In genomic region chr7:25964483-25964961, GRCh38 we compare ENCODE assay signal across 1 cellular context.
A peak's percentile ranks its signal among the peaks of the same experiment; 100 is the strongest.
TF ChIP-seq lines count a peak whose summit lies in the region.

No MANE protein-coding gene starts in this region.

TF ChIP-seq in GM12878, 131 proteins besides CTCF, POLR2A, EP300 and RAD21 (continued from another document and continues in another):
- TF ChIP-seq, protein P1, sequence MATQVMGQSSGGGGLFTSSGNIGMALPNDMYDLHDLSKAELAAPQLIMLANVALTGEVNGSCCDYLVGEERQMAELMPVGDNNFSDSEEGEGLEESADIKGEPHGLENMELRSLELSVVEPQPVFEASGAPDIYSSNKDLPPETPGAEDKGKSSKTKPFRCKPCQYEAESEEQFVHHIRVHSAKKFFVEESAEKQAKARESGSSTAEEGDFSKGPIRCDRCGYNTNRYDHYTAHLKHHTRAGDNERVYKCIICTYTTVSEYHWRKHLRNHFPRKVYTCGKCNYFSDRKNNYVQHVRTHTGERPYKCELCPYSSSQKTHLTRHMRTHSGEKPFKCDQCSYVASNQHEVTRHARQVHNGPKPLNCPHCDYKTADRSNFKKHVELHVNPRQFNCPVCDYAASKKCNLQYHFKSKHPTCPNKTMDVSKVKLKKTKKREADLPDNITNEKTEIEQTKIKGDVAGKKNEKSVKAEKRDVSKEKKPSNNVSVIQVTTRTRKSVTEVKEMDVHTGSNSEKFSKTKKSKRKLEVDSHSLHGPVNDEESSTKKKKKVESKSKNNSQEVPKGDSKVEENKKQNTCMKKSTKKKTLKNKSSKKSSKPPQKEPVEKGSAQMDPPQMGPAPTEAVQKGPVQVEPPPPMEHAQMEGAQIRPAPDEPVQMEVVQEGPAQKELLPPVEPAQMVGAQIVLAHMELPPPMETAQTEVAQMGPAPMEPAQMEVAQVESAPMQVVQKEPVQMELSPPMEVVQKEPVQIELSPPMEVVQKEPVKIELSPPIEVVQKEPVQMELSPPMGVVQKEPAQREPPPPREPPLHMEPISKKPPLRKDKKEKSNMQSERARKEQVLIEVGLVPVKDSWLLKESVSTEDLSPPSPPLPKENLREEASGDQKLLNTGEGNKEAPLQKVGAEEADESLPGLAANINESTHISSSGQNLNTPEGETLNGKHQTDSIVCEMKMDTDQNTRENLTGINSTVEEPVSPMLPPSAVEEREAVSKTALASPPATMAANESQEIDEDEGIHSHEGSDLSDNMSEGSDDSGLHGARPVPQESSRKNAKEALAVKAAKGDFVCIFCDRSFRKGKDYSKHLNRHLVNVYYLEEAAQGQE (IDR thresholded peaks at IDR 0.05; ENCODE audit: low read depth, low read length): no peak
- no peak for TF ChIP-seq PAX5 (IDR thresholded peaks at IDR 0.05; ENCODE audit: borderline replicate concordance, low read depth, low read length)
- 0 out of 2 replicates have a peak, but pooled peaks have one; percentile 74 for TF ChIP-seq ASH2L (IDR thresholded peaks at IDR 0.05; ENCODE audit: borderline replicate concordance, low read depth)
- no peak for TF ChIP-seq CEBPB (IDR thresholded peaks at IDR 0.05; ENCODE audit: borderline replicate concordance in 1 of 2, low read depth in 2 of 2, low read length in 2 of 2)
- TF ChIP-seq SIX5 (IDR thresholded peaks at IDR 0.05; ENCODE audit: low read depth, low read length, severe bottlenecking): no peak
- peak; percentile 79; the same call in 1 of the 2 replicates for TF ChIP-seq NBN (IDR thresholded peaks at IDR 0.05)
- TF ChIP-seq CBX3 (IDR thresholded peaks at IDR 0.05; ENCODE audit: borderline replicate concordance, low read depth): no peak
- TF ChIP-seq MXI1 (IDR thresholded peaks at IDR 0.05; ENCODE audit: low read depth, low read length): no peak; the same call in 1 of the 2 replicates
- TF ChIP-seq TCF3 (IDR thresholded peaks at IDR 0.05; ENCODE audit: borderline replicate concordance, insufficient read depth, low read depth, low read length): no peak
- 0 out of 2 replicates have a peak, but pooled peaks have one; percentile 48 for TF ChIP-seq ZNF687 (IDR thresholded peaks at IDR 0.05)
- TF ChIP-seq YY1 (IDR thresholded peaks at IDR 0.05; ENCODE audit: low read depth, low read length): no peak
- peak; percentile 65 for TF ChIP-seq MEF2B (IDR thresholded peaks at IDR 0.05; ENCODE audit: partially characterized antibody, poor library complexity, severe bottlenecking)
- TF ChIP-seq CEBPZ (IDR thresholded peaks at IDR 0.05; ENCODE audit: low read depth, low read length): no peak
- TF ChIP-seq SIN3A (IDR thresholded peaks at IDR 0.05; ENCODE audit: low read depth, low read length): no peak
- TF ChIP-seq, protein P2, sequence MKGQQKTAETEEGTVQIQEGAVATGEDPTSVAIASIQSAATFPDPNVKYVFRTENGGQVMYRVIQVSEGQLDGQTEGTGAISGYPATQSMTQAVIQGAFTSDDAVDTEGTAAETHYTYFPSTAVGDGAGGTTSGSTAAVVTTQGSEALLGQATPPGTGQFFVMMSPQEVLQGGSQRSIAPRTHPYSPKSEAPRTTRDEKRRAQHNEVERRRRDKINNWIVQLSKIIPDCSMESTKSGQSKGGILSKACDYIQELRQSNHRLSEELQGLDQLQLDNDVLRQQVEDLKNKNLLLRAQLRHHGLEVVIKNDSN (IDR thresholded peaks at IDR 0.05; ENCODE audit: borderline replicate concordance, extremely low read length, insufficient read depth, low read depth, low read length): no peak
- TF ChIP-seq SPI1 (IDR thresholded peaks at IDR 0.05; ENCODE audit: borderline replicate concordance, insufficient read depth, low read depth, low read length): no peak
- TF ChIP-seq KDM1A (IDR thresholded peaks at IDR 0.05; ENCODE audit: borderline replicate concordance): no peak
- TF ChIP-seq TAF1 (IDR thresholded peaks at IDR 0.05; ENCODE audit: borderline replicate concordance, low read depth, low read length): 0 out of 2 replicates have a peak, but pooled peaks have one; percentile 29
- no peak for TF ChIP-seq RB1 (IDR thresholded peaks at IDR 0.05; ENCODE audit: borderline replicate concordance)
- no peak for TF ChIP-seq CHD4 (IDR thresholded peaks at IDR 0.05)
- TF ChIP-seq CBFB (IDR thresholded peaks at IDR 0.05; ENCODE audit: low read depth): no peak
- TF ChIP-seq NR2F1 (conservative IDR thresholded peaks at IDR 0.05): no peak
- TF ChIP-seq STAT1 (conservative IDR thresholded peaks at IDR 0.05): no peak
- peak; percentile 93 for TF ChIP-seq MEF2A (IDR thresholded peaks at IDR 0.05; ENCODE audit: insufficient read depth, low read depth, low read length)
- TF ChIP-seq BHLHE40 (IDR thresholded peaks at IDR 0.05; ENCODE audit: borderline replicate concordance in 1 of 2, low read depth in 2 of 2, low read length in 1 of 2): peak; percentile 13 to 66; a peak in 3 of 4 replicates
- peak; percentile 93 for TF ChIP-seq RELB (IDR thresholded peaks at IDR 0.05; ENCODE audit: low read depth)
- TF ChIP-seq TARDBP (IDR thresholded peaks at IDR 0.05; ENCODE audit: borderline replicate concordance): no peak
- TF ChIP-seq, protein P3, sequence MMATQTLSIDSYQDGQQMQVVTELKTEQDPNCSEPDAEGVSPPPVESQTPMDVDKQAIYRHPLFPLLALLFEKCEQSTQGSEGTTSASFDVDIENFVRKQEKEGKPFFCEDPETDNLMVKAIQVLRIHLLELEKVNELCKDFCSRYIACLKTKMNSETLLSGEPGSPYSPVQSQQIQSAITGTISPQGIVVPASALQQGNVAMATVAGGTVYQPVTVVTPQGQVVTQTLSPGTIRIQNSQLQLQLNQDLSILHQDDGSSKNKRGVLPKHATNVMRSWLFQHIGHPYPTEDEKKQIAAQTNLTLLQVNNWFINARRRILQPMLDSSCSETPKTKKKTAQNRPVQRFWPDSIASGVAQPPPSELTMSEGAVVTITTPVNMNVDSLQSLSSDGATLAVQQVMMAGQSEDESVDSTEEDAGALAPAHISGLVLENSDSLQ (IDR thresholded peaks at IDR 0.05): peak; percentile 51; the same call in 1 of the 2 replicates
- TF ChIP-seq, protein P4, sequence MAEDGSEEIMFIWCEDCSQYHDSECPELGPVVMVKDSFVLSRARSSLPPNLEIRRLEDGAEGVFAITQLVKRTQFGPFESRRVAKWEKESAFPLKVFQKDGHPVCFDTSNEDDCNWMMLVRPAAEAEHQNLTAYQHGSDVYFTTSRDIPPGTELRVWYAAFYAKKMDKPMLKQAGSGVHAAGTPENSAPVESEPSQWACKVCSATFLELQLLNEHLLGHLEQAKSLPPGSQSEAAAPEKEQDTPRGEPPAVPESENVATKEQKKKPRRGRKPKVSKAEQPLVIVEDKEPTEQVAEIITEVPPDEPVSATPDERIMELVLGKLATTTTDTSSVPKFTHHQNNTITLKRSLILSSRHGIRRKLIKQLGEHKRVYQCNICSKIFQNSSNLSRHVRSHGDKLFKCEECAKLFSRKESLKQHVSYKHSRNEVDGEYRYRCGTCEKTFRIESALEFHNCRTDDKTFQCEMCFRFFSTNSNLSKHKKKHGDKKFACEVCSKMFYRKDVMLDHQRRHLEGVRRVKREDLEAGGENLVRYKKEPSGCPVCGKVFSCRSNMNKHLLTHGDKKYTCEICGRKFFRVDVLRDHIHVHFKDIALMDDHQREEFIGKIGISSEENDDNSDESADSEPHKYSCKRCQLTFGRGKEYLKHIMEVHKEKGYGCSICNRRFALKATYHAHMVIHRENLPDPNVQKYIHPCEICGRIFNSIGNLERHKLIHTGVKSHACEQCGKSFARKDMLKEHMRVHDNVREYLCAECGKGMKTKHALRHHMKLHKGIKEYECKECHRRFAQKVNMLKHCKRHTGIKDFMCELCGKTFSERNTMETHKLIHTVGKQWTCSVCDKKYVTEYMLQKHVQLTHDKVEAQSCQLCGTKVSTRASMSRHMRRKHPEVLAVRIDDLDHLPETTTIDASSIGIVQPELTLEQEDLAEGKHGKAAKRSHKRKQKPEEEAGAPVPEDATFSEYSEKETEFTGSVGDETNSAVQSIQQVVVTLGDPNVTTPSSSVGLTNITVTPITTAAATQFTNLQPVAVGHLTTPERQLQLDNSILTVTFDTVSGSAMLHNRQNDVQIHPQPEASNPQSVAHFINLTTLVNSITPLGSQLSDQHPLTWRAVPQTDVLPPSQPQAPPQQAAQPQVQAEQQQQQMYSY (CRISPR knock-in tag; IDR thresholded peaks at IDR 0.05): no peak
- peak; percentile 74 for TF ChIP-seq NFIC (IDR thresholded peaks at IDR 0.05; ENCODE audit: low read depth, low read length)
- peak; percentile 79; the same call in 1 of the 2 replicates for TF ChIP-seq STAT3 (IDR thresholded peaks at IDR 0.05; ENCODE audit: low read depth, low read length)
- no peak for TF ChIP-seq SREBF2 (IDR thresholded peaks at IDR 0.05; ENCODE audit: low read length)
- peak; percentile 54; the same call in 1 of the 2 replicates for TF ChIP-seq DPF2 (IDR thresholded peaks at IDR 0.05)
- no peak for TF ChIP-seq SMARCA5 (IDR thresholded peaks at IDR 0.05)
- TF ChIP-seq, protein P5, sequence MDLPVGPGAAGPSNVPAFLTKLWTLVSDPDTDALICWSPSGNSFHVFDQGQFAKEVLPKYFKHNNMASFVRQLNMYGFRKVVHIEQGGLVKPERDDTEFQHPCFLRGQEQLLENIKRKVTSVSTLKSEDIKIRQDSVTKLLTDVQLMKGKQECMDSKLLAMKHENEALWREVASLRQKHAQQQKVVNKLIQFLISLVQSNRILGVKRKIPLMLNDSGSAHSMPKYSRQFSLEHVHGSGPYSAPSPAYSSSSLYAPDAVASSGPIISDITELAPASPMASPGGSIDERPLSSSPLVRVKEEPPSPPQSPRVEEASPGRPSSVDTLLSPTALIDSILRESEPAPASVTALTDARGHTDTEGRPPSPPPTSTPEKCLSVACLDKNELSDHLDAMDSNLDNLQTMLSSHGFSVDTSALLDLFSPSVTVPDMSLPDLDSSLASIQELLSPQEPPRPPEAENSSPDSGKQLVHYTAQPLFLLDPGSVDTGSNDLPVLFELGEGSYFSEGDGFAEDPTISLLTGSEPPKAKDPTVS (IDR thresholded peaks at IDR 0.05; ENCODE audit: low read depth, low read length): no peak
- TF ChIP-seq MTA3 (IDR thresholded peaks at IDR 0.05; ENCODE audit: borderline replicate concordance, low read length): no peak; the same call in 1 of the 2 replicates
